In genomic region chr2:72085513-72085912, GRCh38 we compare ENCODE assay signal across 28 cellular contexts.
"Had no signal": no experiment of that assay in that cellular context is flagged by ENCODE, and none has a peak within 500 bp of the region (broad histone marks: within the 10 kb centered on the region; RNA-seq: fewer than 3 reads in every experiment).

No MANE protein-coding gene starts in this region.

- H3K27ac Mint-ChIP-seq: dendritic cell treated with granulocyte-macrophage colony-stimulating factor and Interleukin-4, amounts not matched to agents 40 ng/mL and 50 ng/mL, for 4 days; effector memory CD8-positive, alpha-beta T cell; endodermal cell had no signal

- H3K4me1 ChIP-seq: colonic mucosa, esophagus muscularis mucosa, foreskin keratinocyte, gastrocnemius medialis, gastroesophageal sphincter, heart left ventricle, heart right ventricle had no signal

- H3K27ac ChIP-seq: colonic mucosa, coronary artery, dorsolateral prefrontal cortex, epithelial cell of prostate, esophagus muscularis mucosa, esophagus squamous epithelium, foreskin keratinocyte, gastrocnemius medialis, gastroesophageal sphincter, heart left ventricle, heart right ventricle had no signal

- FAIRE-seq: colon, endometrium, endothelial cell of umbilical vein, frontal cortex had no signal

- H3K36me3 ChIP-seq: colonic mucosa, esophagus muscularis mucosa, esophagus squamous epithelium, gastrocnemius medialis, gastroesophageal sphincter, heart left ventricle, heart right ventricle had no signal

- H3K4me3 ChIP-seq: colonic mucosa, coronary artery, dorsolateral prefrontal cortex, esophagus muscularis mucosa, esophagus squamous epithelium, gastrocnemius medialis, gastroesophageal sphincter, heart left ventricle, heart right ventricle had no signal

- H3K4me1 Mint-ChIP-seq: endodermal cell had no signal

- H3K9me3 Mint-ChIP-seq: effector memory CD8-positive, alpha-beta T cell had no signal

- H3K27me3 ChIP-seq: colonic mucosa, esophagus squamous epithelium, foreskin keratinocyte, gastrocnemius medialis, heart left ventricle had no signal

- H3K27me3 Mint-ChIP-seq: dendritic cell treated with granulocyte-macrophage colony-stimulating factor and Interleukin-4, amounts not matched to agents 40 ng/mL and 50 ng/mL, for 4 days had no signal

- DNase-seq: colonic mucosa; cortex of kidney; dermis blood vessel endothelial cell; dorsolateral prefrontal cortex; effector CD4-positive, alpha-beta T cell; effector CD8-positive, alpha-beta T cell; effector memory CD4-positive, alpha-beta T cell; effector memory CD8-positive, alpha-beta T cell; endodermal cell; erythroblast; esophagus squamous epithelium; foreskin fibroblast; foreskin keratinocyte; foreskin melanocyte; gastrocnemius medialis; glutamatergic neuron; heart left ventricle; heart right ventricle had no signal

- H3K9me3 ChIP-seq: colonic mucosa, esophagus muscularis mucosa, esophagus squamous epithelium, gastrocnemius medialis, gastroesophageal sphincter had no signal

- ATAC-seq: effector memory CD8-positive, alpha-beta T cell; esophagus mucosa; foreskin keratinocyte; gastrocnemius medialis; gastroesophageal sphincter; heart left ventricle had no signal

- H3K4me3 Mint-ChIP-seq: dendritic cell treated with granulocyte-macrophage colony-stimulating factor and Interleukin-4, amounts not matched to agents 40 ng/mL and 50 ng/mL, for 4 days; effector memory CD8-positive, alpha-beta T cell; endodermal cell had no signal
